Comparison of ENCODE assay signal across 8 cellular contexts in the genomic region with DNA sequence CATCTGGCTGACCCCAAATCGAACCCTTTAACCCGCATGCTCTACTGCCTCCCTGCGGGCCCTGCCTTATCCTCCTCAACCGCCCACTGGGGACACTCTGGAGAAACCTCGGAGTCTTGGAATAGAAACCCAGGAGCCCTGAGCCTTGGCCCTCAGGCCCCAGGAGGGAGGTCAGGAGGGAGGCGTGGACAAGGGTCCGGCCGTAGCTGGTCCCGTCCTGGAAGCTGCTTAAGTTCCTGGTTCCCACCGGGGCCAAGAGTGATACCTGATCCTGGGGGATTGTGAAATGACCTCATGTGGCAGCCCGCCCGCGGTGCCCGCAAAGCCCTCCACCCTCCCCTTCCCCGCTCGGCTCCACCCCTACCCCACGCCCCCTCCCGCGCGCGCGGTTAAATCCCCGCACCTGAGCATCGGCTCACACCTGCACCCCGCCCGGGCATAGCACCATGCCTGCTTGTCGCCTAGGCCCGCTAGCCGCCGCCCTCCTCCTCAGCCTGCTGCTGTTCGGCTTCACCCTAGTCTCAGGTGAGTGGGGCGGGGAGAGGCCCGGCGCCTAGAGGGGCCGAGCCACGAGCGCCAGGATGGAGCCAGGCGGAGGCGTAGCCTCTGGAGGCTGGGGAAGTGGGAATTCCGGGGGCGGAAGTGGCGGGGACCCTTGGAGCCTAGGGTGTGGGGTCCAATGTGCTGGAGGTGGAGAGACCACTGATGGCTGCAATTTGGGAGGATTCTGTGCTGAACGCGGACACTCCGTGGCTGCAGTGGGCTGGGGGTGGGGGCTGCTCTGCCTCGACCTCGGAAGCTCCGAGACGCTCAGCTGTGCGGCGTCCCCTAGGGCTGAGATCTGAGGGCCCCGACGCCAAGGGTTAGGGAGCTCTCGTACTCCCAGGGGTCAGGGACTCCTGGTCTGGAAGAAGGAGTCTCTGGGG.
DNase-seq lines count a peak whose midpoint lies in the region; ATAC-seq lines count a peak whose summit lies in the region.

A gene with protein sequence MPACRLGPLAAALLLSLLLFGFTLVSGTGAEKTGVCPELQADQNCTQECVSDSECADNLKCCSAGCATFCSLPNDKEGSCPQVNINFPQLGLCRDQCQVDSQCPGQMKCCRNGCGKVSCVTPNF (plus strand): TSS at position 418 of the 926 bp plus-strand sequence. CDS start 29 bp downstream, at position 447.

- H3K4me3 Mint-ChIP-seq in effector memory CD8-positive, alpha-beta T cell, result peak within 1 kb of the TSS; percentile 33 to 65

- no peak within 1 kb of the TSS for H3K27ac Mint-ChIP-seq in effector memory CD8-positive, alpha-beta T cell

- H3K4me1 Mint-ChIP-seq in effector memory CD8-positive, alpha-beta T cell (ENCODE audit: low read depth in 2 of 2), result peaks cover 0 to 9% of the 10 kb centered on the region in 2 donors

- DNase-seq in NCI-H2196 treated with DMSO at 0.1 percent for 48 hours (lab: John Stamatoyannopoulos, UW; ENCODE audit: unreplicated experiment) (peak; percentile 49), NCI-H1694 (lab: John Stamatoyannopoulos, UW) (no peak), NCI-H446 treated with DMSO at 0.1 percent for 48 hours (lab: John Stamatoyannopoulos, UW) (no peak), HUDEP-2 (lab: John Stamatoyannopoulos, UW; ENCODE audit: unreplicated experiment in 76 of 76) (no peak), AG08395 (ENCODE audit: low spot score) (no peak)
- DNase-seq in effector memory CD8-positive, alpha-beta T cell, result no peak

- H3K27ac ChIP-seq in muscle layer of duodenum (ENCODE audit: low read length), result no peak within 1 kb of the TSS

- H3K36me3 ChIP-seq in muscle layer of duodenum (ENCODE audit: control insufficient read depth in 1 of 2, insufficient read depth in 2 of 2, low read length in 2 of 2), result no peaks in the 10 kb centered on the region

- peaks cover 10% of the 10 kb centered on the region for H3K27me3 ChIP-seq in muscle layer of duodenum (ENCODE audit: low read depth, low read length)

- no peaks in the 10 kb centered on the region for H3K9me3 Mint-ChIP-seq in effector memory CD8-positive, alpha-beta T cell

- ATAC-seq in GM21515 (IDR thresholded peaks at IDR 0.05; ENCODE audit: unreplicated experiment), result peak; percentile 20
- peak; percentile 16 for ATAC-seq in effector memory CD8-positive, alpha-beta T cell (replicated peaks)

- peak within 1 kb of the TSS; percentile 57 to 75 for H3K4me3 ChIP-seq in muscle layer of duodenum (ENCODE audit: low read depth in 1 of 2, low read length in 2 of 2)

- peaks cover 0 to 20% of the 10 kb centered on the region in 2 donors for H3K4me1 ChIP-seq in muscle layer of duodenum (ENCODE audit: control insufficient read depth in 1 of 2, insufficient read depth in 2 of 2, low read length in 2 of 2)

- no peaks in the 10 kb centered on the region for H3K36me3 Mint-ChIP-seq in effector memory CD8-positive, alpha-beta T cell (ENCODE audit: insufficient read depth)

- H3K27me3 Mint-ChIP-seq in effector memory CD8-positive, alpha-beta T cell, result peaks cover 31 to 43% of the 10 kb centered on the region in 2 donors

- no peaks in the 10 kb centered on the region for H3K9me3 ChIP-seq in muscle layer of duodenum (ENCODE audit: control insufficient read depth in 1 of 2, low read length in 2 of 2)
